Comparison of ENCODE assay signal across 18 cellular contexts in the genomic region with DNA sequence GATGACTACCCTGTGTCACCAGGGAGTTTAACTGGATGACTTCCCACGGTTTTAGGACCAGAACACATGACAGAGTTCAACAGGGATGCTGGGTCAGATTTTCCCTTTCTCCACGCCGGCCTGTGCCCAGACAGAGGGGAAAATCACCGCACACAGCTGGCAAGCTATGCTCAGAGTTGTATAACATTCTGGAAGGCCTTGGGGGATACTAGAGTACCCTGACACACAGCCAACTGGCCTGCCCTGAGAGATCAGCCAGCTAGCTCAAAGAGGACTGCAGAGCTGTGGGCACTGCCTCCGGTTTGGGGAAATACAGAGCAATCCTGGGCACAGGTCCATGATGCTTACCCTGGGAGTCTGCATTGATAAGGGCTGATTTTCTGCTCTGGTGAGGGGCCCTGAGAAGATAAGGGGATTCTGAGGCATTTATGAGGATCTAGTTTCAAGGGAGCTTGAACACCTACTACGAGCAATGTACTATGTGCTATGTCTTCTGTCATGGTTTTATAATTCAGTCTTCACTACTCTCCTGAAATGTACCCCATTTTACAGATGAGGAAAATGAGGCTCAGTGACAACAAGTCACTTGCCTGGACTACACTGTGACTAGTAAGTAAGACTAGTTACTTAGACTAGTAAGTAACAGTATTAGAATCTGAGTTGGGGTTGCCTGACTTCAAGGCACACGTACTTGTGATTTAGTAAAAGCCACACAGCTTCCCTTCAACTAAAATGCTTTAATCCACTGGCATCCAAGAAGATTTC. TPM values are rescaled to one million over a fixed set of nuclear protein-coding genes. Genes with fewer than 3 reads are reported as not detected.
A peak's percentile ranks its signal among the peaks of the same experiment; 100 is the strongest.
DNase-seq lines count a peak whose midpoint lies in the region; ATAC-seq, FAIRE-seq and TF ChIP-seq lines count a peak whose summit lies in the region.
"Had no signal": no experiment of that assay in that cellular context is flagged by ENCODE, and none has a peak within 500 bp of the region (broad histone marks: within the 10 kb centered on the region; RNA-seq: fewer than 3 reads in every experiment).

No MANE protein-coding gene starts in this region.

- TF ChIP-seq CTCF in pancreas (IDR thresholded peaks at IDR 0.05) (no peak), upper lobe of right lung (IDR thresholded peaks at IDR 0.05) (no peak)

- H3K4me1 ChIP-seq in pancreas (peaks cover 0 to 13% (median 0%) of the 10 kb centered on the region in 3 donors), upper lobe of right lung (no peaks in the 10 kb centered on the region)

- H3K36me3 ChIP-seq in pancreas (no peaks in the 10 kb centered on the region), upper lobe of right lung (no peaks in the 10 kb centered on the region)

- H3K27me3 ChIP-seq in pancreas (no peaks in the 10 kb centered on the region), upper lobe of right lung (no peaks in the 10 kb centered on the region)

- FAIRE-seq in pancreas (lab: Jason Lieb, UNC): no peak
- FAIRE-seq: RCC 7860 had no signal

- H3K9me3 ChIP-seq in pancreas (no peaks in the 10 kb centered on the region), upper lobe of right lung (no peaks in the 10 kb centered on the region)

- intact Hi-C loops in left ventricle myocardium superior (cut with micrococcal nuclease) (no loop called here), pancreas (cut with DNase I) (no loop called here), upper lobe of right lung (cut with DNase I) (no loop called here)

- 37% methylated on average over 7 of the region's 7 CpGs for WGBS in pancreas, 2 donors

- ATAC-seq in left ventricle myocardium superior: peak; percentile 98
- peak; percentile 66 to 88 (median 76) for ATAC-seq in pancreas
- ATAC-seq in upper lobe of right lung: peak; percentile 47
- no peak for ATAC-seq in GM18511 (IDR thresholded peaks at IDR 0.05; ENCODE audit: unreplicated experiment)
- ATAC-seq: T-cell, WTC11 had no signal

- peak overlapping the region in 3 of 4 donors; percentile 44 to 78 (median 74) for H3K27ac ChIP-seq in pancreas
- H3K27ac ChIP-seq in upper lobe of right lung: no peak overlapping the region
- H3K27ac ChIP-seq: C4-2B had no signal

- peak; percentile 1 for DNase-seq in cerebellum (ENCODE audit: low spot score)
- peak; percentile 84 for DNase-seq in left ventricle myocardium superior
- DNase-seq in pancreas: peak; percentile 38 to 82 (median 48)
- no peak for DNase-seq in upper lobe of right lung
- DNase-seq in NCI-H187 treated with DMSO at 0.1 percent for 48 hours (lab: John Stamatoyannopoulos, UW): no peak
- DNase-seq in activated CD8-positive, alpha-beta memory T cell treated with anti-CD3 and anti-CD28 coated beads for 24 hours: no peak
- DNase-seq: activated gamma-delta T cell; DND-41; effector CD4-positive, alpha-beta T cell; foreskin melanocyte; H7; NCI-H774; stimulated activated CD4-positive, alpha-beta T cell treated with anti-CD3 and anti-CD28 coated beads, Interleukin-4, amount 100 ng/mL, for 1 hour; T-cell had no signal

- H3K4me3 ChIP-seq in pancreas (no peak overlapping the region), upper lobe of right lung (no peak overlapping the region)

RNA-seq across cellular contexts. Expression of gene C4orf54, which starts 14.7 kb away (rescaled TPM):
- total RNA-seq in cerebellum (not detected), left ventricle myocardium superior (0.77 TPM), pancreas (under 1 TPM in 1 of 6 donors, not detected in 5; 0.03 TPM), upper lobe of right lung (not detected)
- polyA plus RNA-seq in pancreas: under 1 TPM; under 0.01 TPM
- total RNA-seq: H7, T-cell, WTC11 had no signal

Comparison
In these comparisons a context has a peak if more than half of its experiments do, and no peak if none do; other contexts are left out.
1. DNase-seq: peak in cerebellum (single experiment), left ventricle myocardium superior (single experiment) and pancreas (6 of 6); none in upper lobe of right lung (single experiment), NCI-H187 treated with DMSO at 0.1 percent for 48 hours (single experiment) and activated CD8-positive, alpha-beta memory T cell treated with anti-CD3 and anti-CD28 coated beads for 24 hours (single experiment).